ENCODE assay signal across 18 cellular contexts in genomic region chr21:32909393-32909792, GRCh38.
A peak's percentile ranks its signal among the peaks of the same experiment; 100 is the strongest.
DNase-seq lines count a peak whose midpoint lies in the region; ATAC-seq, FAIRE-seq and TF ChIP-seq lines count a peak whose summit lies in the region.
"Had no signal": no experiment of that assay in that cellular context is flagged by ENCODE, and none has a peak within 500 bp of the region (broad histone marks: within the 10 kb centered on the region; RNA-seq: fewer than 3 reads in every experiment).

No MANE protein-coding gene starts in this region.

- no peak for TF ChIP-seq POLR2A in GM12878 (IDR thresholded peaks at IDR 0.05; ENCODE audit: low read depth, low read length)
- no peak for TF ChIP-seq POLR2A in erythroblast (IDR thresholded peaks at IDR 0.05; ENCODE audit: low read length)

- DNase-seq in GM12865 (ENCODE audit: low read depth) = peak; percentile 14
- peak; percentile 51 for DNase-seq in MV-4-11 (lab: John Stamatoyannopoulos, UW)
- DNase-seq in GM12878 (ENCODE audit: low read depth, low spot score) = no peak
- no peak for DNase-seq in activated T-cell treated with anti-CD3 and anti-CD28 coated beads for 4 hours
- no peak for DNase-seq in erythroblast (lab: John Stamatoyannopoulos, UW)
- no peak for DNase-seq in ascending aorta (ENCODE audit: low spot score in 2 of 2)
- DNase-seq: 8988T; AML-193; Caco-2; CD8-positive, alpha-beta memory T cell; DND-41; GDM1; HCEC 1CT had no signal

- H3K27me3 ChIP-seq in GM12878 (replicated peaks in 1 of 2; ENCODE audit: control insufficient read depth in 2 of 2, insufficient read depth in 2 of 2, low read length in 1 of 2) (no peaks in the 10 kb centered on the region), ascending aorta (no peaks in the 10 kb centered on the region)
- H3K27me3 ChIP-seq: BLaER1 had no signal

- no peak overlapping the region for H3K27ac ChIP-seq in HEK293 (ENCODE audit: extremely low read depth, low read depth, low read length)
- no peak overlapping the region for H3K27ac ChIP-seq in GM12878 (ENCODE audit: control insufficient read depth, insufficient read depth)
- no peak overlapping the region for H3K27ac ChIP-seq in ascending aorta
- H3K27ac ChIP-seq: BLaER1, HL-60 had no signal

- WGBS in GM12878 (ENCODE audit: insufficient coverage, insufficient replicate concordance, low lambda C conversion rate, missing lambda C conversion rate) = 66% methylated on average over 5 of the region's 5 CpGs

- CTCF ChIA-PET in HEK293 (lab: Yijun Ruan, JAX) (interaction anchor here (0.6 kb wide), 1 partner anchor 8 kb away, joined by 3 read pairs; no protein-coding TSS in a partner anchor), GM12878 (lab: Yijun Ruan, JAX) (no interaction called here)

- BruUV-seq in GM12878 (replicated peaks; lab: Mats Ljungman, UMichigan) = no TSS peak

- H3K36me3 ChIP-seq in HEK293 (ENCODE audit: control insufficient read depth in 2 of 2, insufficient read depth in 1 of 2, low read length in 2 of 2) = no peaks in the 10 kb centered on the region
- H3K36me3 ChIP-seq in GM12878 (ENCODE audit: control insufficient read depth in 2 of 2, insufficient read depth in 2 of 2, low read length in 1 of 2) = no peaks in the 10 kb centered on the region
- H3K36me3 ChIP-seq in ascending aorta = no peaks in the 10 kb centered on the region
- H3K36me3 ChIP-seq: BLaER1 had no signal

- H3K9me3 ChIP-seq in HEK293 (ENCODE audit: control insufficient read depth, insufficient read depth, low read depth, low read length) = no peaks in the 10 kb centered on the region
- no peaks in the 10 kb centered on the region for H3K9me3 ChIP-seq in GM12878 (replicated peaks; ENCODE audit: control insufficient read depth, insufficient read depth, low read length)
- H3K9me3 ChIP-seq in ascending aorta = no peaks in the 10 kb centered on the region
- H3K9me3 ChIP-seq: BLaER1, Caco-2 had no signal

- no peak for TF ChIP-seq EP300 in GM12878 (IDR thresholded peaks at IDR 0.05; ENCODE audit: borderline replicate concordance in 1 of 2, control insufficient read depth in 1 of 2, low read depth in 2 of 2, low read length in 2 of 2)

- H3K79me2 ChIP-seq in GM12878 (ENCODE audit: control insufficient read depth, insufficient read depth, low read length) = no peaks in the 10 kb centered on the region

- H2AFZ ChIP-seq in GM12878 (ENCODE audit: control insufficient read depth, low read depth, low read length) = no peak overlapping the region

- peak; percentile 32; the same call in 1 of the 3 replicates for ATAC-seq in GM12878
- ATAC-seq: K562 had no signal

- POLR2A ChIA-PET in HEK293 (lab: Yijun Ruan, JAX) = no interaction called here
- POLR2A ChIA-PET in GM12878 (lab: Charles Lee) = no interaction called here

- RAD21 ChIA-PET in GM12878 (lab: Charles Lee; ENCODE audit: unreplicated experiment) = no interaction called here

- no peaks in the 10 kb centered on the region for H3K4me1 ChIP-seq in HEK293 (ENCODE audit: control insufficient read depth, insufficient read depth, low read length)
- no peaks in the 10 kb centered on the region for H3K4me1 ChIP-seq in GM12878 (ENCODE audit: control insufficient read depth, insufficient read depth, low read length)
- H3K4me1 ChIP-seq in ascending aorta = no peaks in the 10 kb centered on the region
- H3K4me1 ChIP-seq: BLaER1, Caco-2 had no signal

- intact Hi-C loops in GM12878 (cut with micrococcal nuclease; ENCODE audit: unreplicated experiment) = no loop called here
- intact Hi-C loops in ascending aorta (cut with DNase I) = no loop called here

- H4K20me1 ChIP-seq in GM12878 (ENCODE audit: control insufficient read depth, insufficient read depth) = no peaks in the 10 kb centered on the region
- H4K20me1 ChIP-seq: BLaER1 had no signal

- TF ChIP-seq RAD21 in GM12878 (IDR thresholded peaks at IDR 0.05; ENCODE audit: insufficient read depth, low read depth, low read length) = no peak

- no peak overlapping the region for H3K4me2 ChIP-seq in GM12878 (ENCODE audit: control insufficient read depth, insufficient read depth)
- H3K4me2 ChIP-seq: BLaER1 had no signal

- H3K9ac ChIP-seq in GM12878 (ENCODE audit: control insufficient read depth, insufficient read depth, low read length) = no peak overlapping the region
- H3K9ac ChIP-seq: BLaER1 had no signal

- H3K4me3 ChIP-seq in GM12865 (ENCODE audit: low read depth, low read length) = no peak overlapping the region
- no peak overlapping the region for H3K4me3 ChIP-seq in HEK293 (ENCODE audit: low read depth, low read length)
- H3K4me3 ChIP-seq in GM12878 = no peak overlapping the region
- no peak overlapping the region for H3K4me3 ChIP-seq in ascending aorta
- H3K4me3 ChIP-seq: BLaER1, K562 had no signal

- TF ChIP-seq CTCF in GM12865 (IDR thresholded peaks at IDR 0.05; ENCODE audit: insufficient read depth, low read depth, low read length, missing control alignments) (no peak), HEK293 (tag by site-specific recombination; IDR thresholded peaks at IDR 0.05) (no peak), GM12878 (IDR thresholded peaks at IDR 0.05 in 2 of 3, conservative IDR thresholded peaks at IDR 0.05 in 1 of 3; ENCODE audit: control insufficient read depth in 2 of 3, extremely low read depth in 1 of 3, insufficient read depth in 1 of 3, low read depth in 3 of 3, low read length in 3 of 3) (no peak), ascending aorta (IDR thresholded peaks at IDR 0.05) (no peak)

- FAIRE-seq in GM12878 (lab: Jason Lieb, UNC) = peak; percentile 35
- FAIRE-seq: GM19239, K562 had no signal

- SMC1A ChIA-PET in GM12878 (lab: Charles Lee; ENCODE audit: uncharacterized antibody, unreplicated experiment) = no interaction called here

- in situ Hi-C loops in GM12878 (cut with MboI) = no loop called here

TF ChIP-seq in HEK293, 187 proteins besides CTCF, POLR2A, EP300 and RAD21:
- 0 out of 2 replicates have a peak, but pooled peaks have one; percentile 15 for TF ChIP-seq FEZF1 (tag by site-specific recombination; IDR thresholded peaks at IDR 0.05)
- no peak for TF ChIP-seq ZNF561 (tag by site-specific recombination; IDR thresholded peaks at IDR 0.05; ENCODE audit: borderline replicate concordance)
- no peak for TF ChIP-seq PATZ1 (tag by site-specific recombination; IDR thresholded peaks at IDR 0.05)
- no peak for TF ChIP-seq GLIS1 (tag by site-specific recombination; IDR thresholded peaks at IDR 0.05)
- no peak for TF ChIP-seq SP3 (tag by site-specific recombination; IDR thresholded peaks at IDR 0.05)

TF ChIP-seq in GM12878, 131 proteins besides CTCF, POLR2A, EP300 and RAD21:
- peak; percentile 42 for TF ChIP-seq PKNOX1 (IDR thresholded peaks at IDR 0.05)
- TF ChIP-seq SPI1 (IDR thresholded peaks at IDR 0.05; ENCODE audit: borderline replicate concordance, insufficient read depth, low read depth, low read length) = peak; percentile 60; the same call in 1 of the 2 replicates
- TF ChIP-seq NBN (IDR thresholded peaks at IDR 0.05) = no peak
- no peak for TF ChIP-seq YBX1 (IDR thresholded peaks at IDR 0.05)

Comparison
In these comparisons a context has a peak if more than half of its experiments do, and no peak if none do; other contexts are left out.
1. DNase-seq: peak in GM12865 (single experiment) and MV-4-11 (single experiment); none in GM12878 (single experiment), activated T-cell treated with anti-CD3 and anti-CD28 coated beads for 4 hours (single experiment), erythroblast (0 of 2) and ascending aorta (0 of 2).